ENCODE assay signal across 13 cellular contexts in genomic region chr14:69573205-69573840, GRCh38. TPM values are rescaled to one million over a fixed set of nuclear protein-coding genes. Genes with fewer than 3 reads are reported as not detected.
A peak's percentile ranks its signal among the peaks of the same experiment; 100 is the strongest.
DNase-seq lines count a peak whose midpoint lies in the region; ATAC-seq and TF ChIP-seq lines count a peak whose summit lies in the region.
"Had no signal": no experiment of that assay in that cellular context is flagged by ENCODE, and none has a peak within 500 bp of the region (broad histone marks: within the 10 kb centered on the region; RNA-seq: fewer than 3 reads in every experiment).

No MANE protein-coding gene starts in this region.

- TF ChIP-seq CTCF in A673 (conservative IDR thresholded peaks at IDR 0.05; ENCODE audit: low read depth, low read length): no peak

- no peaks in the 10 kb centered on the region for H3K36me3 ChIP-seq in A673 (ENCODE audit: insufficient read depth, low read length, poor library complexity, severe bottlenecking)
- H3K36me3 ChIP-seq: upper lobe of left lung had no signal

- peak overlapping the region; percentile 32 for H3K4me3 ChIP-seq in A673 (ENCODE audit: low read depth, low read length, poor library complexity, severe bottlenecking)

- DNase-seq in A673 (ENCODE audit: low spot score) (peak; percentile 41), G401 (ENCODE audit: low spot score) (peak; percentile 37), naive B cell (no peak), inferior parietal cortex (ENCODE audit: extremely low spot score) (no peak), globus pallidus (ENCODE audit: low spot score) (no peak)
- DNase-seq: left ventricle myocardium superior, NCI-H446, SW 1271 had no signal

- CTCF ChIA-PET in A673 (lab: Charles Lee): interaction anchor here (1.2 to 2.8 kb wide), 3 partner anchors 25 to 38 kb away, joined by 5 to 17 read pairs (median 7); no protein-coding TSS in a partner anchor

- peaks cover 11% of the 10 kb centered on the region for H3K4me1 Mint-ChIP-seq in activated naive CD8-positive, alpha-beta T cell (ENCODE audit: low read depth)
- peaks cover 9 to 15% (median 12%) of the 10 kb centered on the region in 3 donors for H3K4me1 Mint-ChIP-seq in naive B cell

- H3K4me1 ChIP-seq in A673 (ENCODE audit: insufficient read depth, low read length, poor library complexity, severe bottlenecking): peaks cover 21% of the 10 kb centered on the region

- H3K36me3 Mint-ChIP-seq in activated naive CD8-positive, alpha-beta T cell: peaks cover under 1% of the 10 kb centered on the region
- H3K36me3 Mint-ChIP-seq in naive B cell: no peaks in the 10 kb centered on the region

- POLR2A ChIA-PET in A673 (lab: Charles Lee; ENCODE audit: low non-redundant PET): interaction anchor here (0.6 kb wide), 1 partner anchor 202 kb away, joined by 5 read pairs; no protein-coding TSS in a partner anchor

- peaks cover 38% of the 10 kb centered on the region for H3K27me3 Mint-ChIP-seq in activated naive CD8-positive, alpha-beta T cell
- peaks cover 47 to 80% (median 61%) of the 10 kb centered on the region in 3 donors for H3K27me3 Mint-ChIP-seq in naive B cell

- H3K27ac ChIP-seq in A673 (ENCODE audit: low read depth, low read length, poor library complexity, severe bottlenecking): no peak overlapping the region
- H3K27ac ChIP-seq: epithelial cell of prostate, upper lobe of left lung had no signal

- peak overlapping the region; percentile 93 for H3K4me3 Mint-ChIP-seq in activated naive CD8-positive, alpha-beta T cell
- H3K4me3 Mint-ChIP-seq in naive B cell: peak overlapping the region; percentile 25 to 94 (median 86)

- in situ Hi-C loops in G401 (cut with HindIII; ENCODE audit: low sequenced_read_pairs): no loop called here

- no TSS peak for BruUV-seq in A673 (replicated peaks; lab: Mats Ljungman, UMichigan)

- peaks cover 92% of the 10 kb centered on the region for H3K27me3 ChIP-seq in A673 (replicated peaks; ENCODE audit: insufficient read depth, low read depth, low read length, poor library complexity)

- no peaks in the 10 kb centered on the region for H3K9me3 Mint-ChIP-seq in activated naive CD8-positive, alpha-beta T cell (ENCODE audit: low read depth)
- no peaks in the 10 kb centered on the region for H3K9me3 Mint-ChIP-seq in naive B cell

- ATAC-seq in naive B cell (ENCODE audit: low read depth in 2 of 2) (no peak), HG03097 (IDR thresholded peaks at IDR 0.05; ENCODE audit: low FRiP score, unreplicated experiment) (no peak), GM18873 (IDR thresholded peaks at IDR 0.05; ENCODE audit: low FRiP score, unreplicated experiment) (no peak)

- intact Hi-C loops in A673 (cut with micrococcal nuclease; ENCODE audit: unreplicated experiment): no loop called here

- no peak overlapping the region for H3K27ac Mint-ChIP-seq in activated naive CD8-positive, alpha-beta T cell
- no peak overlapping the region for H3K27ac Mint-ChIP-seq in naive B cell

- H3K9me3 ChIP-seq in A673 (ENCODE audit: low read depth, low read length, poor library complexity, severe bottlenecking): no peaks in the 10 kb centered on the region
- H3K9me3 ChIP-seq: upper lobe of left lung had no signal

RNA-seq across cellular contexts. Expression of gene CCDC177, which starts 1.3 kb away (rescaled TPM):
- 0.09 TPM in 1 of 2 replicates, not detected in the other for total RNA-seq in A673 (2021)
- total RNA-seq in G401 (2014; rRNA removed; shearing (Covaris generic)): 0.75 TPM in 1 of 2 replicates, not detected in the other
- not detected for polyA plus RNA-seq in naive B cell (ENCODE audit: low read depth in 6 of 6)
- total RNA-seq: left ventricle myocardium superior, upper lobe of left lung had no signal

RNA-seq across cellular contexts. Expression of gene SUSD6, which starts 38.1 kb away (rescaled TPM):
- total RNA-seq in A673 (2021): 9.2 and 13.1 TPM in 2 replicates
- total RNA-seq in G401 (2014; rRNA removed; shearing (Covaris generic)): 1.4 and 1.5 TPM in 2 replicates
- 10 to 100 TPM; 16.1 to 22.8 (median 19.4) TPM for polyA plus RNA-seq in naive B cell (ENCODE audit: low read depth in 6 of 6)

Comparison
In these comparisons a context has a peak if more than half of its experiments do, and no peak if none do; other contexts are left out.
1. DNase-seq: peak in A673 (single experiment) and G401 (single experiment); none in naive B cell (single experiment), inferior parietal cortex (single experiment) and globus pallidus (single experiment).